Comparison of ENCODE assay signal across 21 cellular contexts in genomic region chr6:108419934-108420609, GRCh38.
"Had no signal": no experiment of that assay in that cellular context is flagged by ENCODE, and none has a peak within 500 bp of the region (broad histone marks: within the 10 kb centered on the region; RNA-seq: fewer than 3 reads in every experiment).

No MANE protein-coding gene starts in this region.

- FAIRE-seq: bronchial epithelial cell had no signal

- ATAC-seq: gastroesophageal sphincter; naive thymus-derived CD8-positive, alpha-beta T cell; right cardiac atrium; upper lobe of right lung had no signal

- DNase-seq: activated CD4-positive, alpha-beta T cell treated with anti-CD3 and anti-CD28 coated beads for 48 hours; activated CD4-positive, alpha-beta T cell treated with anti-CD3 and anti-CD28 coated beads, Interleukin-2, amount 50 U/mL, for 48 hours; activated CD8-positive, alpha-beta memory T cell treated with anti-CD3 and anti-CD28 coated beads for 24 hours; activated effector memory CD4-positive, alpha-beta T cell treated with Interleukin-2 at 50 U/mL for 16 hours; activated naive CD4-positive, alpha-beta T cell treated with Interleukin-2 at 50 U/mL for 16 hours; anterior cingulate cortex; dermis blood vessel endothelial cell; effector memory CD4-positive, alpha-beta T cell; erythroblast; head of caudate nucleus; hippocampal formation; midbrain; naive thymus-derived CD8-positive, alpha-beta T cell; occipital lobe; right cardiac atrium; spleen; stimulated activated naive CD4-positive, alpha-beta T cell; tibial artery; upper lobe of right lung had no signal
